In the genomic region with DNA sequence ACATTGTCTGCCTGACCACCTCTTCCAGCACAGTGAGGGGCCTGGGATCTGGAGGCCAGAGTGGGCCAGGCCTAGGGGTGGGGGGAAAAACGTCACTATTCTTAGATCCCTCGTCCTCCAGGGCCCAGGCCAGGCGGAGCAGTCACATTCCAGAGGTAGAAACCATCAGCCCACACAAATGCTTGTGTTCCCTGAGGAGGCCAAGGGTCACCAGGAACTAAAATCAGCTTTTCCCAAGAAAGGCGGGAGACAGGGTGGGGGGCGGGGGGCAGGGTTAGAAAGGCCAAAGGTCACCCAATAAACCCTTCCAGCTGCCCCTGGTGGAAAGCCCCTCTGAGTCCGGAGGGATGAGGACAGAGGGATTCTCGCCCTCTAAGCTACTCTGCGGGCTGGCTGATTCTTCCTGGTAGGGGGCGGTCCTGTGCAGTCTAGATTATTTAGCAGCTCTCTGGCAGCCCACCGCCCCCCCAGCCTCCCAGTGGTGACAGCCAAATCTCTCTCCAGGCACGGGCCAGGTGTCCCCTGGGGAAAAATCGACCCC, we compare ENCODE assay signal across 1 cellular context.
A peak's percentile ranks its signal among the peaks of the same experiment; 100 is the strongest.
TF ChIP-seq lines count a peak whose summit lies in the region.

No MANE protein-coding gene starts in this region.

TF ChIP-seq in K562, 482 proteins besides CTCF, POLR2A, EP300 and RAD21:
- TF ChIP-seq ZNF431 (CRISPR knock-in tag; IDR thresholded peaks at IDR 0.05) (no peak), NR2C1 (IDR thresholded peaks at IDR 0.05) (peak; percentile 32; the same call in 1 of the 2 replicates), NR2C1 (tag; IDR thresholded peaks at IDR 0.05) (no peak), BRD9 (IDR thresholded peaks at IDR 0.05; ENCODE audit: low read depth, partially characterized antibody) (no peak), MXD1 (CRISPR knock-in tag; IDR thresholded peaks at IDR 0.05; ENCODE audit: borderline replicate concordance, poor library complexity, severe bottlenecking) (no peak), MAZ (CRISPR knock-in tag; conservative IDR thresholded peaks at IDR 0.05 in 1 of 2, IDR thresholded peaks at IDR 0.05 in 1 of 2) (no peak), ZNF146 (CRISPR knock-in tag; IDR thresholded peaks at IDR 0.05; ENCODE audit: unreplicated experiment) (no peak), POLR2AphosphoS2 (IDR thresholded peaks at IDR 0.05; ENCODE audit: low read length) (no peak), ZBTB7A (IDR thresholded peaks at IDR 0.05; ENCODE audit: borderline replicate concordance, control insufficient read depth, low read depth, low read length) (peak; percentile 24; the same call in 1 of the 2 replicates), RERE (CRISPR knock-in tag; IDR thresholded peaks at IDR 0.05; ENCODE audit: borderline replicate concordance) (no peak), THRA (IDR thresholded peaks at IDR 0.05) (no peak), U2AF2 (optimal IDR thresholded peaks at IDR 0.05; ENCODE audit: low read depth, low read length) (no peak), HMGN3 (IDR thresholded peaks at IDR 0.05; ENCODE audit: borderline replicate concordance, extremely low read depth, insufficient read length, low read depth, low read length) (no peak), PBX2 (CRISPR knock-in tag; IDR thresholded peaks at IDR 0.05; ENCODE audit: low read depth) (no peak), PBX2 (tag; conservative IDR thresholded peaks at IDR 0.05; ENCODE audit: low read depth) (no peak), HNRNPK (IDR thresholded peaks at IDR 0.05; ENCODE audit: low read depth, low read length, poor library complexity, severe bottlenecking) (no peak)
- TF ChIP-seq, protein P1, sequence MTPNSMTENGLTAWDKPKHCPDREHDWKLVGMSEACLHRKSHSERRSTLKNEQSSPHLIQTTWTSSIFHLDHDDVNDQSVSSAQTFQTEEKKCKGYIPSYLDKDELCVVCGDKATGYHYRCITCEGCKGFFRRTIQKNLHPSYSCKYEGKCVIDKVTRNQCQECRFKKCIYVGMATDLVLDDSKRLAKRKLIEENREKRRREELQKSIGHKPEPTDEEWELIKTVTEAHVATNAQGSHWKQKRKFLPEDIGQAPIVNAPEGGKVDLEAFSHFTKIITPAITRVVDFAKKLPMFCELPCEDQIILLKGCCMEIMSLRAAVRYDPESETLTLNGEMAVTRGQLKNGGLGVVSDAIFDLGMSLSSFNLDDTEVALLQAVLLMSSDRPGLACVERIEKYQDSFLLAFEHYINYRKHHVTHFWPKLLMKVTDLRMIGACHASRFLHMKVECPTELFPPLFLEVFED (CRISPR knock-in tag; conservative IDR thresholded peaks at IDR 0.05) = no peak
